8 cellular contexts compared by ENCODE assay signal in the genomic region with DNA sequence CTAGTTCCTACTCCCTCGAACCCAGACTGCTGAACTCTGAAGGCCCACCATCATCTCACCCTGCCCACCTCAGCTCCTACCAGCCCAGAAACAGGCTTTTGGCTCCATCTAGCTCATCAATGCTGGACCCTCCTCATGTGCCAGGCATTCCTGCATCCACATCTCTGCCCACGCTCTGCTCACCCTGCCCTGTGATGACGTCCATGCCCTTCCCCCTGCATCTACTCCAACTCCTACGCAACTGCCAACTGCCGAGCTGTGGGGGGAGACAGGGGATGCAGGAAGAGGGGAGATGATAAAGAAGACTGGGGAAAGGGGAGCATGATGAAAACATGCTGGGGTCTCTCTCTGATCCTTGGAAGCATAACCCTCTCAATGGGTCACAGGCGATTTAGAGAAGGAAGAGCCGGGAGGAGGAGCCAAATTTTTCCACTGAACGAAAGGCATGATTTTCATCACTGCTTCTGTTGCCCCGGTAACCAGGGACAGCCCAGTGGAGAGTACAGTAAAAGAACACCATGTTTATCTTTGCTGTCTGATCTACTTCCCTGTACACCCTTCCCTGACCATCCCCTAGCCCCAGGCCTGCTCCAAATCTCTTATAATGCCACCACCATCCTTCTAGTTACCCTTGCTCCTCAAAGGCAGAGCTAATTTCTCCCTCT. TPM values are rescaled to one million over a fixed set of nuclear protein-coding genes. Genes with fewer than 3 reads are reported as not detected.
DNase-seq lines count a peak whose midpoint lies in the region; ATAC-seq and TF ChIP-seq lines count a peak whose summit lies in the region.

No MANE protein-coding gene starts in this region.

- 0 out of 2 replicates have a peak, but pooled peaks cover 2% of the 10 kb centered on the region for H3K4me1 ChIP-seq in HEK293 (ENCODE audit: control insufficient read depth, insufficient read depth, low read length)
- H3K4me1 ChIP-seq in prostate gland (replicated peaks), result peaks cover 23% of the 10 kb centered on the region

- no peaks in the 10 kb centered on the region for H3K9me3 Mint-ChIP-seq in activated CD4-positive, alpha-beta memory T cell treated with anti-CD3 and anti-CD28 coated beads, Interleukin-2, amount 10 ng/mL, durations not matched to agents 7 days and 5 days
- no peaks in the 10 kb centered on the region for H3K9me3 Mint-ChIP-seq in mesothelial cell of epicardium

- peak overlapping the region; percentile 93 for H3K4me3 Mint-ChIP-seq in activated CD4-positive, alpha-beta memory T cell treated with anti-CD3 and anti-CD28 coated beads, Interleukin-2, amount 10 ng/mL, durations not matched to agents 7 days and 5 days
- no peak overlapping the region for H3K4me3 Mint-ChIP-seq in mesothelial cell of epicardium

- peak; percentile 31 for DNase-seq in activated CD4-positive, alpha-beta memory T cell treated with anti-CD3 and anti-CD28 coated beads, Interleukin-2, amount 10 ng/mL, durations not matched to agents 7 days and 5 days
- peak; percentile 49 for DNase-seq in globus pallidus (ENCODE audit: low spot score)
- peak; percentile 68 for DNase-seq in prostate gland (ENCODE audit: low spot score)
- no peak for DNase-seq in mesothelial cell of epicardium (ENCODE audit: low spot score in 2 of 2, unreplicated experiment in 2 of 2)
- no peak for DNase-seq in NCI-H510A (lab: John Stamatoyannopoulos, UW)

- H3K36me3 Mint-ChIP-seq in activated CD4-positive, alpha-beta memory T cell treated with anti-CD3 and anti-CD28 coated beads, Interleukin-2, amount 10 ng/mL, durations not matched to agents 7 days and 5 days (ENCODE audit: low read depth), result peaks cover 61% of the 10 kb centered on the region
- H3K36me3 Mint-ChIP-seq in mesothelial cell of epicardium, result no peaks in the 10 kb centered on the region

- peaks cover 86% of the 10 kb centered on the region for H3K4me1 Mint-ChIP-seq in activated CD4-positive, alpha-beta memory T cell treated with anti-CD3 and anti-CD28 coated beads, Interleukin-2, amount 10 ng/mL, durations not matched to agents 7 days and 5 days
- H3K4me1 Mint-ChIP-seq in mesothelial cell of epicardium, result peaks cover 18% of the 10 kb centered on the region

- no peak for TF ChIP-seq POLR2A in prostate gland (IDR thresholded peaks at IDR 0.05)

- H3K27ac ChIP-seq in HEK293 (ENCODE audit: extremely low read depth, low read depth, low read length) (no peak overlapping the region), prostate gland (peak overlapping the region; percentile 99)

- WGBS in prostate gland, result 31% methylated on average over 9 of the region's 9 CpGs

- CTCF ChIA-PET in HEK293 (lab: Yijun Ruan, JAX), result interaction anchor here (0.5 to 11.2 kb wide), 4 partner anchors 18 to 1400 kb away, joined by 3 to 146 read pairs (median 16); no protein-coding TSS in a partner anchor
- CTCF ChIA-PET in activated CD4-positive, alpha-beta memory T cell treated with anti-CD3 and anti-CD28 coated beads, Interleukin-2, amount 10 ng/mL, durations not matched to agents 7 days and 5 days (lab: Charles Lee), result interaction anchor here (3.2 to 17.2 kb wide), 3 partner anchors 18 to 68 kb away, joined by 32 to 423 read pairs (median 297); no protein-coding TSS in a partner anchor

- intact Hi-C loops in prostate gland (cut with DNase I), result loop anchor here (10.0 kb wide), 1 partner anchor 52 kb away; no protein-coding TSS in a partner anchor

- H3K36me3 ChIP-seq in HEK293 (ENCODE audit: control insufficient read depth in 2 of 2, insufficient read depth in 1 of 2, low read length in 2 of 2) (peaks cover 0 to 56% of the 10 kb centered on the region in 2 experiments; a peak in 2 of 3 replicates), prostate gland (no peaks in the 10 kb centered on the region)

- H3K27me3 ChIP-seq in prostate gland (replicated peaks; ENCODE audit: insufficient read depth), result no peaks in the 10 kb centered on the region

- H3K4me3 ChIP-seq in HEK293 (ENCODE audit: low read depth, low read length), result no peak overlapping the region
- peak overlapping the region in 1 of 2 donors; percentile 90 for H3K4me3 ChIP-seq in prostate gland

- no peaks in the 10 kb centered on the region for H3K9me3 ChIP-seq in HEK293 (ENCODE audit: control insufficient read depth, insufficient read depth, low read depth, low read length)
- H3K9me3 ChIP-seq in prostate gland, result no peaks in the 10 kb centered on the region

- H3K27ac Mint-ChIP-seq in activated CD4-positive, alpha-beta memory T cell treated with anti-CD3 and anti-CD28 coated beads, Interleukin-2, amount 10 ng/mL, durations not matched to agents 7 days and 5 days, result peak overlapping the region; percentile 91
- H3K27ac Mint-ChIP-seq in mesothelial cell of epicardium, result no peak overlapping the region

- TF ChIP-seq CTCF in HEK293 (tag by site-specific recombination; IDR thresholded peaks at IDR 0.05), result no peak
- TF ChIP-seq CTCF in prostate gland (IDR thresholded peaks at IDR 0.05), result no peak
- TF ChIP-seq CTCF in mesothelial cell of epicardium (IDR thresholded peaks at IDR 0.05; ENCODE audit: unreplicated experiment), result no peak

- POLR2A ChIA-PET in HEK293 (lab: Yijun Ruan, JAX), result no interaction called here
- POLR2A ChIA-PET in activated CD4-positive, alpha-beta memory T cell treated with anti-CD3 and anti-CD28 coated beads, Interleukin-2, amount 10 ng/mL, durations not matched to agents 7 days and 5 days (lab: Charles Lee), result interaction anchor here (1.5 to 10.6 kb wide), 7 partner anchors 7 to 49 kb away, joined by 3 to 163 read pairs (median 11); no protein-coding TSS in a partner anchor

- no peak for ATAC-seq in GM21390 (IDR thresholded peaks at IDR 0.05; ENCODE audit: unreplicated experiment)
- ATAC-seq in esophagus mucosa, result no peak

- no peaks in the 10 kb centered on the region for H3K27me3 Mint-ChIP-seq in activated CD4-positive, alpha-beta memory T cell treated with anti-CD3 and anti-CD28 coated beads, Interleukin-2, amount 10 ng/mL, durations not matched to agents 7 days and 5 days
- peaks cover 21% of the 10 kb centered on the region for H3K27me3 Mint-ChIP-seq in mesothelial cell of epicardium (ENCODE audit: low read depth)

TF ChIP-seq in HEK293, 187 proteins besides CTCF, POLR2A, EP300 and RAD21 (continues in another document):
- TF ChIP-seq ZNF324 (tag by site-specific recombination; IDR thresholded peaks at IDR 0.05), result no peak
- TF ChIP-seq PBX3 (CRISPR knock-in tag; IDR thresholded peaks at IDR 0.05), result no peak
- TF ChIP-seq ZNF785 (tag by site-specific recombination; IDR thresholded peaks at IDR 0.05), result no peak
- TF ChIP-seq ZNF10 (tag by site-specific recombination; IDR thresholded peaks at IDR 0.05), result no peak
- TF ChIP-seq EGR2 (tag by site-specific recombination; IDR thresholded peaks at IDR 0.05; ENCODE audit: low read depth), result peak; percentile 72
- TF ChIP-seq, protein P1, sequence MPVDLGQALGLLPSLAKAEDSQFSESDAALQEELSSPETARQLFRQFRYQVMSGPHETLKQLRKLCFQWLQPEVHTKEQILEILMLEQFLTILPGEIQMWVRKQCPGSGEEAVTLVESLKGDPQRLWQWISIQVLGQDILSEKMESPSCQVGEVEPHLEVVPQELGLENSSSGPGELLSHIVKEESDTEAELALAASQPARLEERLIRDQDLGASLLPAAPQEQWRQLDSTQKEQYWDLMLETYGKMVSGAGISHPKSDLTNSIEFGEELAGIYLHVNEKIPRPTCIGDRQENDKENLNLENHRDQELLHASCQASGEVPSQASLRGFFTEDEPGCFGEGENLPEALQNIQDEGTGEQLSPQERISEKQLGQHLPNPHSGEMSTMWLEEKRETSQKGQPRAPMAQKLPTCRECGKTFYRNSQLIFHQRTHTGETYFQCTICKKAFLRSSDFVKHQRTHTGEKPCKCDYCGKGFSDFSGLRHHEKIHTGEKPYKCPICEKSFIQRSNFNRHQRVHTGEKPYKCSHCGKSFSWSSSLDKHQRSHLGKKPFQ (tag by site-specific recombination; IDR thresholded peaks at IDR 0.05), result no peak
- TF ChIP-seq ZNF510 (tag by site-specific recombination; IDR thresholded peaks at IDR 0.05; ENCODE audit: insufficient replicate concordance), result no peak
- no peak for TF ChIP-seq ZNF19 (tag by site-specific recombination; IDR thresholded peaks at IDR 0.05; ENCODE audit: low read depth)
- TF ChIP-seq ZNF701 (tag by site-specific recombination; IDR thresholded peaks at IDR 0.05), result no peak
- TF ChIP-seq ZFHX2 (tag by site-specific recombination; conservative IDR thresholded peaks at IDR 0.05), result peak; percentile 65
- TF ChIP-seq, protein P2, sequence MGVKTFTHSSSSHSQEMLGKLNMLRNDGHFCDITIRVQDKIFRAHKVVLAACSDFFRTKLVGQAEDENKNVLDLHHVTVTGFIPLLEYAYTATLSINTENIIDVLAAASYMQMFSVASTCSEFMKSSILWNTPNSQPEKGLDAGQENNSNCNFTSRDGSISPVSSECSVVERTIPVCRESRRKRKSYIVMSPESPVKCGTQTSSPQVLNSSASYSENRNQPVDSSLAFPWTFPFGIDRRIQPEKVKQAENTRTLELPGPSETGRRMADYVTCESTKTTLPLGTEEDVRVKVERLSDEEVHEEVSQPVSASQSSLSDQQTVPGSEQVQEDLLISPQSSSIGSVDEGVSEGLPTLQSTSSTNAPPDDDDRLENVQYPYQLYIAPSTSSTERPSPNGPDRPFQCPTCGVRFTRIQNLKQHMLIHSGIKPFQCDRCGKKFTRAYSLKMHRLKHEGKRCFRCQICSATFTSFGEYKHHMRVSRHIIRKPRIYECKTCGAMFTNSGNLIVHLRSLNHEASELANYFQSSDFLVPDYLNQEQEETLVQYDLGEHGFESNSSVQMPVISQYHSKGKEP (tag by site-specific recombination; IDR thresholded peaks at IDR 0.05), result no peak

RNA-seq across cellular contexts. Expression of gene CD34, which starts 44.3 kb away (rescaled TPM):
- total RNA-seq in activated CD4-positive, alpha-beta memory T cell treated with anti-CD3 and anti-CD28 coated beads, Interleukin-2, amount 10 ng/mL, durations not matched to agents 7 days and 5 days, result under 1 TPM; 0.03 to 0.05 TPM
- total RNA-seq in prostate gland, result 10 to 100 TPM in 1 of 2 donors, 1 to 10 TPM in 1; 9.8 to 47.7 TPM
- 1.2 to 1.6 TPM (median 1.2 TPM) in 3 replicates for total RNA-seq in mesothelial cell of epicardium
- 4.3 TPM for total RNA-seq in esophagus mucosa

Comparison
In these comparisons a context has a peak if more than half of its experiments do, and no peak if none do; other contexts are left out.
1. DNase-seq: peak in activated CD4-positive, alpha-beta memory T cell treated with anti-CD3 and anti-CD28 coated beads, Interleukin-2, amount 10 ng/mL, durations not matched to agents 7 days and 5 days (single experiment), globus pallidus (single experiment) and prostate gland (single experiment); none in mesothelial cell of epicardium (0 of 2) and NCI-H510A (single experiment).